Comparison of ENCODE assay signal across 15 cellular contexts in the genomic region with DNA sequence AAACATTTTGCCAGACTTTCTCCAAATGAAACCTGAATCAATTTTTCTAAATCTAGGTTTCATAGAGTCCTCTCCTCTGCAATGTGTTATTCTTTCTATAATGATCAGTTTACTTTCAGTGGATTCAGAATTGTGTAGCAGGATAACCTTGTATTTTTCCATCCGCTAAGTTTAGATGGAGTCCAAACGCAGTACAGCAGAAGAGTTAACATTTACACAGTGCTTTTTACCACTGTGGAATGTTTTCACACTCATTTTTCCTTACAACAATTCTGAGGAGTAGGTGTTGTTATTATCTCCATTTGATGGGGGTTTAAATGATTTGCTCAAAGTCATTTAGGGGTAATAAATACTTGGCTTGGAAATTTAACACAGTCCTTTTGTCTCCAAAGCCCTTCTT. TPM values are rescaled to one million over a fixed set of nuclear protein-coding genes. Genes with fewer than 3 reads are reported as not detected.
"Had no signal": no experiment of that assay in that cellular context is flagged by ENCODE, and none has a peak within 500 bp of the region (broad histone marks: within the 10 kb centered on the region; RNA-seq: fewer than 3 reads in every experiment).

No MANE protein-coding gene starts in this region.

- ATAC-seq: gastroesophageal sphincter; left cardiac atrium; lower lobe of right lung; naive thymus-derived CD8-positive, alpha-beta T cell; right cardiac atrium had no signal

- DNase-seq: activated naive CD4-positive, alpha-beta T cell treated with anti-CD3 and anti-CD28 coated beads for 36 hours; erythroblast; heart right ventricle; left cardiac atrium; lower lobe of right lung; midbrain; naive thymus-derived CD8-positive, alpha-beta T cell; nucleus accumbens; right cardiac atrium had no signal

- H3K36me3 ChIP-seq: cardiac muscle cell, lower lobe of right lung had no signal

- H3K27me3 ChIP-seq: cardiac muscle cell, gastroesophageal sphincter, heart right ventricle had no signal

- H3K9me3 ChIP-seq: gastroesophageal sphincter, lower lobe of right lung had no signal

- H3K4me1 ChIP-seq: lower lobe of right lung had no signal

- H3K4me3 ChIP-seq: cardiac muscle cell, gastroesophageal sphincter, heart right ventricle, lower lobe of right lung had no signal

- H3K27ac ChIP-seq: cardiac muscle cell, heart right ventricle, lower lobe of right lung had no signal

RNA-seq across cellular contexts. Expression of gene RAG1, which starts 9.6 kb away (rescaled TPM):
- polyA plus RNA-seq: cardiac muscle cell had no signal

RNA-seq across cellular contexts. Expression of gene RAG2, which starts 20.7 kb away (rescaled TPM):
- total RNA-seq: activated naive CD4-positive, alpha-beta T cell treated with anti-CD3 and anti-CD28 coated beads for 36 hours; activated T-helper 2 cell treated with anti-CD3 and anti-CD28 coated beads, Interferon-gamma antibody, Interleukin-2, Interleukin-4, amounts not matched to agents 10 μg/mL and 5 μg/mL and 100 μg/mL, durations not matched to agents 14 hours and 24 hours and 36 hours; cardiac muscle cell; gastroesophageal sphincter; heart right ventricle; left cardiac atrium; lower lobe of right lung; naive thymus-derived CD8-positive, alpha-beta T cell; progenitor cell of endocrine pancreas; right cardiac atrium; temporal lobe had no signal
- polyA plus RNA-seq: heart right ventricle; naive thymus-derived CD8-positive, alpha-beta T cell; urinary bladder had no signal
